ENCODE assay signal across 10 cellular contexts in genomic region chr5:68331202-68332108, GRCh38.
DNase-seq lines count a peak whose midpoint lies in the region; ATAC-seq and TF ChIP-seq lines count a peak whose summit lies in the region.
"Had no signal": no experiment of that assay in that cellular context is flagged by ENCODE, and none has a peak within 500 bp of the region (broad histone marks: within the 10 kb centered on the region; RNA-seq: fewer than 3 reads in every experiment).

No MANE protein-coding gene starts in this region.

- intact Hi-C loops in left ventricle myocardium superior (cut with micrococcal nuclease), result no loop called here

- no peak for TF ChIP-seq CTCF in omental fat pad (IDR thresholded peaks at IDR 0.05)

- peak; percentile 63 for DNase-seq in EH (ENCODE audit: low read depth)
- peak; percentile 92 for DNase-seq in RPMI7951 (ENCODE audit: low read depth)
- DNase-seq in left ventricle myocardium superior, result no peak
- no peak for DNase-seq in activated CD8-positive, alpha-beta memory T cell treated with anti-CD3 and anti-CD28 coated beads for 24 hours
- no peak for DNase-seq in omental fat pad (ENCODE audit: low spot score)
- DNase-seq in LoVo (ENCODE audit: low spot score), result no peak
- DNase-seq in inferior parietal cortex (ENCODE audit: extremely low spot score), result no peak
- DNase-seq: activated CD4-positive, CD25-positive, alpha-beta regulatory T cell treated with anti-CD3 and anti-CD28 coated beads, Interleukin-2, amount 50 U/mL, for 72 hours; NCI-H1930 had no signal

- peak; percentile 70 for ATAC-seq in HG02623 (IDR thresholded peaks at IDR 0.05; ENCODE audit: unreplicated experiment)
- ATAC-seq in left ventricle myocardium superior, result peak; percentile 26
- no peak for ATAC-seq in omental fat pad (ENCODE audit: low FRiP score)

Comparison
In these comparisons a context has a peak if more than half of its experiments do, and no peak if none do; other contexts are left out.
1. DNase-seq: peak in EH (single experiment) and RPMI7951 (single experiment); none in left ventricle myocardium superior (single experiment), activated CD8-positive, alpha-beta memory T cell treated with anti-CD3 and anti-CD28 coated beads for 24 hours (single experiment), omental fat pad (single experiment), LoVo (single experiment) and inferior parietal cortex (single experiment).